ENCODE assay signal across 8 cellular contexts in genomic region chr6:33696538-33697518, GRCh38. TPM values are rescaled to one million over a fixed set of nuclear protein-coding genes. Genes with fewer than 3 reads are reported as not detected.
DNase-seq lines count a peak whose midpoint lies in the region; ATAC-seq and TF ChIP-seq lines count a peak whose summit lies in the region.

No MANE protein-coding gene starts in this region.

- intact Hi-C loops in naive thymus-derived CD4-positive, alpha-beta T cell (cut with micrococcal nuclease) = loop anchor here (1.0 to 10.0 kb wide), 3 partner anchors 14 to 272 kb away; partner anchors contain the start of genes UQCC2 (in 2 of the 2) and SYNGAP1 (in 1 of the 2)

- TF ChIP-seq CTCF in RWPE1 (conservative IDR thresholded peaks at IDR 0.05; ENCODE audit: low read depth) = no peak

- POLR2A ChIA-PET in RWPE1 (lab: Yijun Ruan, JAX; ENCODE audit: low non-redundant PET) = no interaction called here
- POLR2A ChIA-PET in naive thymus-derived CD4-positive, alpha-beta T cell (lab: Charles Lee) = interaction anchor here (1.0 to 2.1 kb wide), 8 partner anchors 9 to 117 kb away, joined by 3 to 8 read pairs (median 4); partner anchors contain the start of genes BAK1, ITPR3 and UQCC2
- POLR2A ChIA-PET in HEK293T (lab: Yijun Ruan, JAX) = interaction anchor here (0.7 kb wide), 1 partner anchor 14 kb away, joined by 3 read pairs; no protein-coding TSS in a partner anchor

- H3K27me3 ChIP-seq in naive thymus-derived CD4-positive, alpha-beta T cell (ENCODE audit: control insufficient read depth in 2 of 2, insufficient read depth in 2 of 2, low read length in 2 of 2) = no peaks in the 10 kb centered on the region

- H3K27me3 Mint-ChIP-seq in stimulated activated naive CD8-positive, alpha-beta T cell treated with anti-CD3 and anti-CD28 coated beads, Interleukin-15, Interleukin-2, amounts not matched to agents 100 ng/mL and 50 ng/mL, for 24 hours = no peaks in the 10 kb centered on the region
- H3K27me3 Mint-ChIP-seq in naive thymus-derived CD4-positive, alpha-beta T cell = no peaks in the 10 kb centered on the region

- no peaks in the 10 kb centered on the region for H3K9me3 Mint-ChIP-seq in stimulated activated naive CD8-positive, alpha-beta T cell treated with anti-CD3 and anti-CD28 coated beads, Interleukin-15, Interleukin-2, amounts not matched to agents 100 ng/mL and 50 ng/mL, for 24 hours
- no peaks in the 10 kb centered on the region for H3K9me3 Mint-ChIP-seq in naive thymus-derived CD4-positive, alpha-beta T cell

- peaks cover 54 to 74% of the 10 kb centered on the region in 2 donors for H3K4me1 ChIP-seq in naive thymus-derived CD4-positive, alpha-beta T cell (ENCODE audit: control insufficient read depth in 2 of 2, insufficient read depth in 2 of 2, low read length in 2 of 2)

- H3K36me3 ChIP-seq in naive thymus-derived CD4-positive, alpha-beta T cell (ENCODE audit: control insufficient read depth in 2 of 3, insufficient read depth in 3 of 3, low read length in 3 of 3) = peaks cover 0 to 27% (median 6%) of the 10 kb centered on the region in 3 experiments

- ATAC-seq in stimulated activated naive CD8-positive, alpha-beta T cell treated with anti-CD3 and anti-CD28 coated beads, Interleukin-15, Interleukin-2, amounts not matched to agents 100 U/mL and 50 U/mL, for 24 hours = no peak
- peak; percentile 49 for ATAC-seq in naive thymus-derived CD4-positive, alpha-beta T cell
- ATAC-seq in HG03521 (IDR thresholded peaks at IDR 0.05; ENCODE audit: unreplicated experiment) = no peak

- no peak for DNase-seq in stimulated activated naive CD8-positive, alpha-beta T cell treated with anti-CD3 and anti-CD28 coated beads, Interleukin-15, Interleukin-2, amounts not matched to agents 100 U/mL and 50 U/mL, for 24 hours
- no peak for DNase-seq in RWPE1 (ENCODE audit: low spot score)
- DNase-seq in dedifferentiated amniotic fluid mesenchymal stem cell (ENCODE audit: extremely low spot score) = peak; percentile 20
- peak in 7 of 9 donors; percentile 45 to 59 (median 54) for DNase-seq in naive thymus-derived CD4-positive, alpha-beta T cell
- DNase-seq in kidney glomerular epithelial cell (lab: John Stamatoyannopoulos, UW) = no peak
- no peak for DNase-seq in HEK293T (ENCODE audit: extremely low spot score)

- CTCF ChIA-PET in RWPE1 (lab: Yijun Ruan, JAX) (interaction anchor here (0.7 to 1.1 kb wide), 5 partner anchors 12 to 235 kb away, joined by 3 to 4 read pairs (median 3); partner anchors contain the start of gene UQCC2), HEK293T (lab: Yijun Ruan, JAX) (interaction anchor here (0.9 kb wide), 1 partner anchor 65 kb away, joined by 3 read pairs; no protein-coding TSS in a partner anchor)
- CTCF ChIA-PET in naive thymus-derived CD4-positive, alpha-beta T cell (lab: Charles Lee) = interaction anchor here (0.6 to 2.3 kb wide), 8 partner anchors 14 to 115 kb away, joined by 3 to 13 read pairs (median 4); partner anchors contain the start of gene UQCC2

- H3K4me3 ChIP-seq in naive thymus-derived CD4-positive, alpha-beta T cell (ENCODE audit: low read length) = peak overlapping the region; percentile 18

- peaks cover 79% of the 10 kb centered on the region for H3K36me3 Mint-ChIP-seq in stimulated activated naive CD8-positive, alpha-beta T cell treated with anti-CD3 and anti-CD28 coated beads, Interleukin-15, Interleukin-2, amounts not matched to agents 100 ng/mL and 50 ng/mL, for 24 hours (ENCODE audit: low read depth)
- H3K36me3 Mint-ChIP-seq in naive thymus-derived CD4-positive, alpha-beta T cell = peaks cover 0 to 21% (median 12%) of the 10 kb centered on the region in 5 donors

- peak overlapping the region; percentile 96 for H3K27ac ChIP-seq in RWPE1
- H3K27ac ChIP-seq in naive thymus-derived CD4-positive, alpha-beta T cell (ENCODE audit: low read depth, low read length) = peak overlapping the region; percentile 80

- peaks cover 84% of the 10 kb centered on the region for H3K4me1 Mint-ChIP-seq in stimulated activated naive CD8-positive, alpha-beta T cell treated with anti-CD3 and anti-CD28 coated beads, Interleukin-15, Interleukin-2, amounts not matched to agents 100 ng/mL and 50 ng/mL, for 24 hours (ENCODE audit: low read depth)
- peaks cover 43 to 91% (median 77%) of the 10 kb centered on the region in 7 donors for H3K4me1 Mint-ChIP-seq in naive thymus-derived CD4-positive, alpha-beta T cell

- peak overlapping the region; percentile 37 for H3K4me3 Mint-ChIP-seq in stimulated activated naive CD8-positive, alpha-beta T cell treated with anti-CD3 and anti-CD28 coated beads, Interleukin-15, Interleukin-2, amounts not matched to agents 100 ng/mL and 50 ng/mL, for 24 hours
- peak overlapping the region; percentile 63 to 82 (median 75) for H3K4me3 Mint-ChIP-seq in naive thymus-derived CD4-positive, alpha-beta T cell

- H3K9me3 ChIP-seq in naive thymus-derived CD4-positive, alpha-beta T cell (ENCODE audit: control insufficient read depth in 2 of 3, low read length in 3 of 3) = no peaks in the 10 kb centered on the region

- H3K27ac Mint-ChIP-seq in stimulated activated naive CD8-positive, alpha-beta T cell treated with anti-CD3 and anti-CD28 coated beads, Interleukin-15, Interleukin-2, amounts not matched to agents 100 ng/mL and 50 ng/mL, for 24 hours = peak overlapping the region; percentile 86
- peak overlapping the region; percentile 93 to 100 (median 96) for H3K27ac Mint-ChIP-seq in naive thymus-derived CD4-positive, alpha-beta T cell

TF ChIP-seq in HEK293T, 16 proteins besides CTCF, POLR2A, EP300 and RAD21:
- no peak for TF ChIP-seq ZNF384 (IDR thresholded peaks at IDR 0.05)
- no peak for TF ChIP-seq ELF4 (IDR thresholded peaks at IDR 0.05)
- no peak for TF ChIP-seq FOXM1 (IDR thresholded peaks at IDR 0.05; ENCODE audit: borderline replicate concordance)
TF ChIP-seq in HEK293T: peak in this region for 0.

RNA-seq across cellular contexts. Expression of gene UQCC2, which starts 14.7 kb away (rescaled TPM):
- 10 to 100 TPM; 15.7 to 79.8 (median 23.0) TPM for total RNA-seq in naive thymus-derived CD4-positive, alpha-beta T cell
- polyA plus RNA-seq in naive thymus-derived CD4-positive, alpha-beta T cell = 10 to 100 TPM; 34.1 to 50.0 TPM

RNA-seq across cellular contexts. Expression of gene IP6K3, which starts 49.9 kb away (rescaled TPM):
- not detected for total RNA-seq in naive thymus-derived CD4-positive, alpha-beta T cell
- polyA plus RNA-seq in naive thymus-derived CD4-positive, alpha-beta T cell = not detected

Comparison
In these comparisons a context has a peak if more than half of its experiments do, and no peak if none do; other contexts are left out.
1. DNase-seq: peak in dedifferentiated amniotic fluid mesenchymal stem cell (single experiment) and naive thymus-derived CD4-positive, alpha-beta T cell (7 of 9); none in stimulated activated naive CD8-positive, alpha-beta T cell treated with anti-CD3 and anti-CD28 coated beads, Interleukin-15, Interleukin-2, amounts not matched to agents 100 U/mL and 50 U/mL, for 24 hours (single experiment), RWPE1 (single experiment), kidney glomerular epithelial cell (single experiment) and HEK293T (single experiment).